Comparison of ENCODE assay signal across 1 cellular context in the genomic region with DNA sequence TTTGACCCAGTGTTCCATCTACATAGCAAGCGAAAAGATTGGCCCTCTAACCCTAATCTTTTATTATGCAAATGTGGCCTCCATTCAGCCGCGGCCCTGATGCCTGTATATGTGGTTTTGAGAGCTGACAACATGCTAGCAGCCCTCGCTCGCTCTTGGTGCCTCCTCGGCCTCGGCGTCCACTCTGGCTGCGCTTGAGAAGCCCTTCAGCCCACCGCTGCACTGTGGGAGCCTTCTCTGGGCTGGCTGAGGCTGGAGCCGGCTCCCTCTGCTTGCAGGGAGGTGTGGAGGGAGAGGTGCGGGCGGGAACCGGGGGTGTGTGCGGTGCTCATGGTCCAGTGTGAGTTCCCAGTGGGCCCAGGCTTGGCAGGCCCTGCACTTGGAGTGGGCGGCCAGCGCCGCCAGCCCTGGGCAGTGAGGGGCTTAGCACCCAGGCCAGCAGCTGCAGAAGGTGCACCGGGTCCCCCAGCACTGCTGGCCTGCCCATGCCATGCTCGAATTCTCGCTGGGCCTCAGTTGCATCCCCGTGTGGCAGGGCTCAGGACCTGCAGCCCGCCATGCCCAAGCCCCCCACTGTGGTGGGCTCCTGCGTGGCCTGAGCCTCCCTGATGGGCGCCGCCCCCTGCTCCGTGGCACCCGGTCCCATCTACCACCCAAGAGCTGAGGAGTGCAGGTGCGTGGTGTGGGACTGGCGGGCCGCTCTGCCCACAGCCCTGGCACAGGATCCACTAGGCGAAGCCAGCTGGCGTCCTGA.
TF ChIP-seq lines count a peak whose summit lies in the region.

No MANE protein-coding gene starts in this region.

TF ChIP-seq in GM23338, 12 proteins besides CTCF, POLR2A, EP300 and RAD21:
- TF ChIP-seq, protein P1, sequence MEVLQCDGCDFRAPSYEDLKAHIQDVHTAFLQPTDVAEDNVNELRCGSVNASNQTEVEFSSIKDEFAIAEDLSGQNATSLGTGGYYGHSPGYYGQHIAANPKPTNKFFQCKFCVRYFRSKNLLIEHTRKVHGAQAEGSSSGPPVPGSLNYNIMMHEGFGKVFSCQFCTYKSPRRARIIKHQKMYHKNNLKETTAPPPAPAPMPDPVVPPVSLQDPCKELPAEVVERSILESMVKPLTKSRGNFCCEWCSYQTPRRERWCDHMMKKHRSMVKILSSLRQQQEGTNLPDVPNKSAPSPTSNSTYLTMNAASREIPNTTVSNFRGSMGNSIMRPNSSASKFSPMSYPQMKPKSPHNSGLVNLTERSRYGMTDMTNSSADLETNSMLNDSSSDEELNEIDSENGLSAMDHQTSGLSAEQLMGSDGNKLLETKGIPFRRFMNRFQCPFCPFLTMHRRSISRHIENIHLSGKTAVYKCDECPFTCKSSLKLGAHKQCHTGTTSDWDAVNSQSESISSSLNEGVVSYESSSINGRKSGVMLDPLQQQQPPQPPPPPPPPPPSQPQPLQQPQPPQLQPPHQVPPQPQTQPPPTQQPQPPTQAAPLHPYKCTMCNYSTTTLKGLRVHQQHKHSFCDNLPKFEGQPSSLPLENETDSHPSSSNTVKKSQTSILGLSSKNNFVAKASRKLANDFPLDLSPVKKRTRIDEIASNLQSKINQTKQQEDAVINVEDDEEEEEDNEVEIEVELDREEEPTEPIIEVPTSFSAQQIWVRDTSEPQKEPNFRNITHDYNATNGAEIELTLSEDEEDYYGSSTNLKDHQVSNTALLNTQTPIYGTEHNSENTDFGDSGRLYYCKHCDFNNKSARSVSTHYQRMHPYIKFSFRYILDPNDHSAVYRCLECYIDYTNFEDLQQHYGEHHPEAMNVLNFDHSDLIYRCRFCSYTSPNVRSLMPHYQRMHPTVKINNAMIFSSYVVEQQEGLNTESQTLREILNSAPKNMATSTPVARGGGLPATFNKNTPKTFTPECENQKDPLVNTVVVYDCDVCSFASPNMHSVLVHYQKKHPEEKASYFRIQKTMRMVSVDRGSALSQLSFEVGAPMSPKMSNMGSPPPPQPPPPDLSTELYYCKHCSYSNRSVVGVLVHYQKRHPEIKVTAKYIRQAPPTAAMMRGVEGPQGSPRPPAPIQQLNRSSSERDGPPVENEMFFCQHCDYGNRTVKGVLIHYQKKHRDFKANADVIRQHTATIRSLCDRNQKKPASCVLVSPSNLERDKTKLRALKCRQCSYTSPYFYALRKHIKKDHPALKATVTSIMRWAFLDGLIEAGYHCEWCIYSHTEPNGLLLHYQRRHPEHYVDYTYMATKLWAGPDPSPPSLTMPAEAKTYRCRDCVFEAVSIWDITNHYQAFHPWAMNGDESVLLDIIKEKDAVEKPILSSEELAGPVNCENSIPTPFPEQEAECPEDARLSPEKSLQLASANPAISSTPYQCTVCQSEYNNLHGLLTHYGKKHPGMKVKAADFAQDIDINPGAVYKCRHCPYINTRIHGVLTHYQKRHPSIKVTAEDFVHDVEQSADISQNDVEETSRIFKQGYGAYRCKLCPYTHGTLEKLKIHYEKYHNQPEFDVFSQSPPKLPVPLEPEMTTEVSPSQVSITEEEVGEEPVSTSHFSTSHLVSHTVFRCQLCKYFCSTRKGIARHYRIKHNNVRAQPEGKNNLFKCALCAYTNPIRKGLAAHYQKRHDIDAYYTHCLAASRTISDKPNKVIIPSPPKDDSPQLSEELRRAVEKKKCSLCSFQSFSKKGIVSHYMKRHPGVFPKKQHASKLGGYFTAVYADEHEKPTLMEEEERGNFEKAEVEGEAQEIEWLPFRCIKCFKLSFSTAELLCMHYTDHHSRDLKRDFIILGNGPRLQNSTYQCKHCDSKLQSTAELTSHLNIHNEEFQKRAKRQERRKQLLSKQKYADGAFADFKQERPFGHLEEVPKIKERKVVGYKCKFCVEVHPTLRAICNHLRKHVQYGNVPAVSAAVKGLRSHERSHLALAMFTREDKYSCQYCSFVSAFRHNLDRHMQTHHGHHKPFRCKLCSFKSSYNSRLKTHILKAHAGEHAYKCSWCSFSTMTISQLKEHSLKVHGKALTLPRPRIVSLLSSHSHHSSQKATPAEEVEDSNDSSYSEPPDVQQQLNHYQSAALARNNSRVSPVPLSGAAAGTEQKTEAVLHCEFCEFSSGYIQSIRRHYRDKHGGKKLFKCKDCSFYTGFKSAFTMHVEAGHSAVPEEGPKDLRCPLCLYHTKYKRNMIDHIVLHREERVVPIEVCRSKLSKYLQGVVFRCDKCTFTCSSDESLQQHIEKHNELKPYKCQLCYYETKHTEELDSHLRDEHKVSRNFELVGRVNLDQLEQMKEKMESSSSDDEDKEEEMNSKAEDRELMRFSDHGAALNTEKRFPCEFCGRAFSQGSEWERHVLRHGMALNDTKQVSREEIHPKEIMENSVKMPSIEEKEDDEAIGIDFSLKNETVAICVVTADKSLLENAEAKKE (CRISPR knock-in tag; IDR thresholded peaks at IDR 0.05) = no peak
- peak; percentile 96 for TF ChIP-seq POLR2AphosphoS5 (IDR thresholded peaks at IDR 0.05; ENCODE audit: low read depth)
